Comparison of ENCODE assay signal across 8 cellular contexts in the genomic region with DNA sequence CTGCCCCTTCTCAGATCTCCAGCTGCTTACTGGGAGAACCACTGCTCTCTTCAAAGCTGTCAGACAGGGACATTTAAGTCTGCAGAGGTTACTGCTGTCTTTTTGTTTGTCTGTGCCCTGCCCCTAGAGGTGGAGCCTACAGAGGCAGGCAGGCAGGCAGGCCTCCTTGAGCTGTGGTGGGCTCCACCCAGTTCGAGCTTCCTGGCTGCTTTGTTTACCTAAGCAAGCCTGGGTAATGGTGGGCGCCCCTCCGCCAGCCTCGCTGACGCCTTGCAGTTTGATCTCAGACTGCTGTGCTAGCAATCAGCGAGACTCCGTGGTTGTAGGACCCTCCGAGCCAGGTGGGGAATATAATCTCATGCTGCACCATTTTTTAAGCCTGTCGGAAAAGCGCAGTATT.
A peak's percentile ranks its signal among the peaks of the same experiment; 100 is the strongest.
DNase-seq lines count a peak whose midpoint lies in the region; ATAC-seq and TF ChIP-seq lines count a peak whose summit lies in the region.
"Not testable (repeated sequence)": the region's sequence is repeated elsewhere in the genome, so short reads cannot be mapped to it uniquely, and the experiment has no call there.

No MANE protein-coding gene starts in this region.

- peak overlapping the region; percentile 89 for H3K4me3 Mint-ChIP-seq in CD4-positive, alpha-beta T cell
- H3K4me3 Mint-ChIP-seq in activated CD4-positive, alpha-beta T cell treated with anti-CD3 and anti-CD28 coated beads, Interleukin-2, amount 10 ng/mL, durations not matched to agents 24 days and 14 days, result peak overlapping the region; percentile 70
- peak overlapping the region; percentile 71 for H3K4me3 Mint-ChIP-seq in activated naive CD4-positive, alpha-beta T cell treated with anti-CD3 and anti-CD28 coated beads, Interleukin-2, amount 10 ng/mL, durations not matched to agents 7 days and 5 days

- not testable (repeated sequence) for H3K9me3 ChIP-seq in CD4-positive, alpha-beta T cell (ENCODE audit: control insufficient read depth, low read length); ectodermal cell (ENCODE audit: control insufficient read depth, low read length); iPS-20b (ENCODE audit: insufficient read depth, low read depth, low read length); mucosa of rectum (ENCODE audit: control insufficient read depth in 2 of 2, low read length in 2 of 2); spleen

- H3K36me3 ChIP-seq in ectodermal cell (ENCODE audit: control insufficient read depth, insufficient read depth, low read length); iPS-20b (ENCODE audit: insufficient read depth, low read depth, low read length); mucosa of rectum (ENCODE audit: control insufficient read depth in 2 of 2, insufficient read depth in 2 of 2, low read length in 2 of 2); spleen: not testable (repeated sequence)

- not testable (repeated sequence) for H3K27me3 Mint-ChIP-seq in CD4-positive, alpha-beta T cell; activated CD4-positive, alpha-beta T cell treated with anti-CD3 and anti-CD28 coated beads, Interleukin-2, amount 10 ng/mL, durations not matched to agents 24 days and 14 days; activated naive CD4-positive, alpha-beta T cell treated with anti-CD3 and anti-CD28 coated beads, Interleukin-2, amount 10 ng/mL, durations not matched to agents 7 days and 5 days

- not testable (repeated sequence) for H3K9me3 Mint-ChIP-seq in CD4-positive, alpha-beta T cell; activated CD4-positive, alpha-beta T cell treated with anti-CD3 and anti-CD28 coated beads, Interleukin-2, amount 10 ng/mL, durations not matched to agents 24 days and 14 days; activated naive CD4-positive, alpha-beta T cell treated with anti-CD3 and anti-CD28 coated beads, Interleukin-2, amount 10 ng/mL, durations not matched to agents 7 days and 5 days

- H3K4me1 Mint-ChIP-seq in CD4-positive, alpha-beta T cell (ENCODE audit: low read depth), result peaks cover 28% of the 10 kb centered on the region
- not testable (repeated sequence) for H3K4me1 Mint-ChIP-seq in activated CD4-positive, alpha-beta T cell treated with anti-CD3 and anti-CD28 coated beads, Interleukin-2, amount 10 ng/mL, durations not matched to agents 24 days and 14 days
- peaks cover 13% of the 10 kb centered on the region for H3K4me1 Mint-ChIP-seq in activated naive CD4-positive, alpha-beta T cell treated with anti-CD3 and anti-CD28 coated beads, Interleukin-2, amount 10 ng/mL, durations not matched to agents 7 days and 5 days

- not testable (repeated sequence) for H3K27me3 ChIP-seq in CD4-positive, alpha-beta T cell (ENCODE audit: control insufficient read depth, insufficient read depth, low read length); ectodermal cell (ENCODE audit: control insufficient read depth, insufficient read depth, low read length, poor library complexity, severe bottlenecking); iPS-20b (ENCODE audit: insufficient read depth, low read length); mucosa of rectum (ENCODE audit: control insufficient read depth in 2 of 2, insufficient read depth in 2 of 2, low read length in 2 of 2); spleen (replicated peaks in 1 of 7)

- not testable (repeated sequence) for H3K4me1 ChIP-seq in ectodermal cell (ENCODE audit: control insufficient read depth, insufficient read depth, low read length); iPS-20b (ENCODE audit: insufficient read depth, low read length); mucosa of rectum (ENCODE audit: control insufficient read depth in 2 of 2, insufficient read depth in 2 of 2, low read length in 2 of 2); spleen

- TF ChIP-seq POLR2A in spleen (IDR thresholded peaks at IDR 0.05), result not testable (repeated sequence)

- peak overlapping the region; percentile 94 for H3K27ac Mint-ChIP-seq in CD4-positive, alpha-beta T cell
- not testable (repeated sequence) for H3K27ac Mint-ChIP-seq in activated CD4-positive, alpha-beta T cell treated with anti-CD3 and anti-CD28 coated beads, Interleukin-2, amount 10 ng/mL, durations not matched to agents 24 days and 14 days
- peak overlapping the region; percentile 76 for H3K27ac Mint-ChIP-seq in activated naive CD4-positive, alpha-beta T cell treated with anti-CD3 and anti-CD28 coated beads, Interleukin-2, amount 10 ng/mL, durations not matched to agents 7 days and 5 days

- CTCF ChIA-PET in CD4-positive, alpha-beta T cell (lab: Charles Lee), result interaction anchor here (1.0 kb wide), 1 partner anchor 13 kb away, joined by 3 read pairs; no protein-coding TSS in a partner anchor
- CTCF ChIA-PET in activated naive CD4-positive, alpha-beta T cell treated with anti-CD3 and anti-CD28 coated beads, Interleukin-2, amount 10 ng/mL, durations not matched to agents 7 days and 5 days (lab: Charles Lee), result not testable (repeated sequence)

- ATAC-seq in CD4-positive, alpha-beta T cell (ENCODE audit: poor library complexity), result not testable (repeated sequence)

- TF ChIP-seq CTCF in CD4-positive, alpha-beta T cell (IDR thresholded peaks at IDR 0.05); spleen (IDR thresholded peaks at IDR 0.05 in 8 of 11, conservative IDR thresholded peaks at IDR 0.05 in 3 of 11): not testable (repeated sequence)

- H3K27ac ChIP-seq in CD4-positive, alpha-beta T cell (ENCODE audit: low read depth, low read length); ectodermal cell (ENCODE audit: insufficient read depth, low read depth, low read length, poor library complexity, severe bottlenecking); iPS-20b (ENCODE audit: low read length); mucosa of rectum (ENCODE audit: low read depth in 2 of 2, low read length in 2 of 2); spleen: not testable (repeated sequence)

- H3K9ac ChIP-seq in iPS-20b (ENCODE audit: low read depth, low read length), result peak overlapping the region; percentile 64; the same call in 1 of the 2 replicates
- not testable (repeated sequence) for H3K9ac ChIP-seq in mucosa of rectum (ENCODE audit: low read depth in 1 of 2, low read length in 2 of 2)

- not testable (repeated sequence) for H3K36me3 Mint-ChIP-seq in CD4-positive, alpha-beta T cell (ENCODE audit: low read depth); activated CD4-positive, alpha-beta T cell treated with anti-CD3 and anti-CD28 coated beads, Interleukin-2, amount 10 ng/mL, durations not matched to agents 24 days and 14 days (ENCODE audit: low read depth); activated naive CD4-positive, alpha-beta T cell treated with anti-CD3 and anti-CD28 coated beads, Interleukin-2, amount 10 ng/mL, durations not matched to agents 7 days and 5 days

- DNase-seq in CD4-positive, alpha-beta T cell, result peak in 8 of 10 experiments; percentile 0 to 33 (median 16)
- DNase-seq in NCI-H1105 treated with DMSO at 0.1 percent for 48 hours (lab: John Stamatoyannopoulos, UW), result peak; percentile 5
- DNase-seq in activated CD4-positive, alpha-beta T cell treated with anti-CD3 and anti-CD28 coated beads, Interleukin-2, amount 10 ng/mL, durations not matched to agents 24 days and 14 days, result peak; percentile 58
- peak; percentile 39 for DNase-seq in activated naive CD4-positive, alpha-beta T cell treated with anti-CD3 and anti-CD28 coated beads, Interleukin-2, amount 10 ng/mL, durations not matched to agents 7 days and 5 days
- peak; percentile 68 for DNase-seq in spleen

- H3K4me3 ChIP-seq in ectodermal cell (ENCODE audit: insufficient read depth, low read depth, low read length) (peak overlapping the region; percentile 27), iPS-20b (ENCODE audit: low read length) (peak overlapping the region; percentile 73), mucosa of rectum (ENCODE audit: low read length in 2 of 2) (peak overlapping the region; percentile 43 to 59), spleen (peak overlapping the region in 2 of 8 donors; percentile 22 to 43)

- POLR2A ChIA-PET in CD4-positive, alpha-beta T cell (lab: Charles Lee), result not testable (repeated sequence)

- intact Hi-C loops in CD4-positive, alpha-beta T cell (cut with DNase I, micrococcal nuclease); activated CD4-positive, alpha-beta T cell treated with anti-CD3 and anti-CD28 coated beads, Interleukin-2, amount 10 ng/mL, durations not matched to agents 24 days and 14 days (cut with micrococcal nuclease); spleen (cut with DNase I; ENCODE audit: low total_unique reads): not testable (repeated sequence)

- WGBS in ectodermal cell, 2 experiments, result 1 to 3% methylated on average over 10 of the region's 10 CpGs
- WGBS in spleen, 5 donors, result 23 to 37% (median 32%) methylated on average over 7 to 10 of the region's 10 CpGs; no CpG with 5 or more reads in 1 of the 5 donors

Comparison
In these comparisons a context has a peak if more than half of its experiments do, and no peak if none do; other contexts are left out.
1. DNase-seq: peak in every context shown above with its lines; median percentile 68 in spleen; 58 in activated CD4-positive, alpha-beta T cell treated with anti-CD3 and anti-CD28 coated beads, Interleukin-2, amount 10 ng/mL, durations not matched to agents 24 days and 14 days; 39 in activated naive CD4-positive, alpha-beta T cell treated with anti-CD3 and anti-CD28 coated beads, Interleukin-2, amount 10 ng/mL, durations not matched to agents 7 days and 5 days; 16 in CD4-positive, alpha-beta T cell; 5 in NCI-H1105 treated with DMSO at 0.1 percent for 48 hours.